Comparison of ENCODE assay signal across 16 cellular contexts in genomic region chr2:68280316-68280715, GRCh38.
"Had no signal": no experiment of that assay in that cellular context is flagged by ENCODE, and none has a peak within 500 bp of the region (broad histone marks: within the 10 kb centered on the region; RNA-seq: fewer than 3 reads in every experiment).

No MANE protein-coding gene starts in this region.

- H3K4me1 Mint-ChIP-seq: natural killer cell, neural progenitor cell had no signal

- H3K36me3 Mint-ChIP-seq: immature natural killer cell; memory B cell; mesothelial cell of epicardium; natural killer cell; neural progenitor cell; stimulated activated naive B cell treated with anti-CD40 and anti-IgM and Interleukin-4, amounts not matched to agents 10 μg/mL and 1 μg/mL and 100 μg/mL, for 72 hours had no signal

- ATAC-seq: foreskin keratinocyte; natural killer cell; stimulated activated naive B cell treated with anti-CD40 and anti-IgM and Interleukin-4, amounts not matched to agents 10 μg/mL and 1 μg/mL and 100 μg/mL, for 72 hours had no signal

- H3K4me3 Mint-ChIP-seq: immature natural killer cell; memory B cell; mesothelial cell of epicardium; natural killer cell; neural progenitor cell; stimulated activated naive B cell treated with anti-CD40 and anti-IgM and Interleukin-4, amounts not matched to agents 10 μg/mL and 1 μg/mL and 100 μg/mL, for 72 hours had no signal

- H3K9me3 Mint-ChIP-seq: immature natural killer cell; memory B cell; mesothelial cell of epicardium; natural killer cell; neural progenitor cell; stimulated activated naive B cell treated with anti-CD40 and anti-IgM and Interleukin-4, amounts not matched to agents 10 μg/mL and 1 μg/mL and 100 μg/mL, for 72 hours had no signal

- DNase-seq: colonic mucosa; dermis blood vessel endothelial cell; foreskin keratinocyte; immature natural killer cell; natural killer cell; nucleus accumbens; ovary; sigmoid colon; stimulated activated CD4-positive, alpha-beta T cell treated with anti-CD3 and anti-CD28 coated beads, Interleukin-2, amount 100 ng/mL, for 24 hours; stimulated activated CD4-positive, alpha-beta T cell treated with anti-CD3 and anti-CD28 coated beads, Interleukin-4, amount 100 ng/mL, for 4 hours; stimulated activated naive B cell treated with anti-CD40 and anti-IgM and Interleukin-4, amounts not matched to agents 10 μg/mL and 1 μg/mL and 100 μg/mL, for 72 hours; stomach; tibial artery had no signal

- H3K27ac Mint-ChIP-seq: immature natural killer cell; memory B cell; mesothelial cell of epicardium; natural killer cell; neural progenitor cell; stimulated activated naive B cell treated with anti-CD40 and anti-IgM and Interleukin-4, amounts not matched to agents 10 μg/mL and 1 μg/mL and 100 μg/mL, for 72 hours had no signal
